In genomic region chr12:46460682-46461215, GRCh38 we compare ENCODE assay signal across 12 cellular contexts.
DNase-seq lines count a peak whose midpoint lies in the region; ATAC-seq lines count a peak whose summit lies in the region.
"Had no signal": no experiment of that assay in that cellular context is flagged by ENCODE, and none has a peak within 500 bp of the region (broad histone marks: within the 10 kb centered on the region; RNA-seq: fewer than 3 reads in every experiment).

No MANE protein-coding gene starts in this region.

- no peak for DNase-seq in activated CD4-positive, CD25-positive, alpha-beta regulatory T cell (lab: John Stamatoyannopoulos, UW)
- no peak for DNase-seq in activated naive CD8-positive, alpha-beta T cell treated with anti-CD3 and anti-CD28 coated beads, Interleukin-2, amount 50 U/mL, for 24 hours
- DNase-seq in stimulated activated CD8-positive, alpha-beta memory T cell treated with anti-CD3 and anti-CD28 coated beads, Interleukin-4, amount 100 ng/mL, for 48 hours = peak; percentile 29
- DNase-seq in NCI-H1930 (lab: John Stamatoyannopoulos, UW) = no peak
- DNase-seq in stimulated activated naive CD4-positive, alpha-beta T cell treated with Interleukin-2 at 50 U/mL for 16 hours (lab: John Stamatoyannopoulos, UW) = no peak
- DNase-seq: Calu3, PC-9, retina had no signal

- peak overlapping the region; percentile 68 for H3K27ac Mint-ChIP-seq in activated naive CD8-positive, alpha-beta T cell treated with anti-CD3 and anti-CD28 coated beads, Interleukin-2, amount 50 U/mL, for 24 hours

- no peaks in the 10 kb centered on the region for H3K9me3 Mint-ChIP-seq in activated naive CD8-positive, alpha-beta T cell treated with anti-CD3 and anti-CD28 coated beads, Interleukin-2, amount 50 U/mL, for 24 hours

- peak overlapping the region; percentile 10 for H3K4me3 Mint-ChIP-seq in activated naive CD8-positive, alpha-beta T cell treated with anti-CD3 and anti-CD28 coated beads, Interleukin-2, amount 50 U/mL, for 24 hours

- H3K4me1 Mint-ChIP-seq in activated naive CD8-positive, alpha-beta T cell treated with anti-CD3 and anti-CD28 coated beads, Interleukin-2, amount 50 U/mL, for 24 hours = peaks cover 56% of the 10 kb centered on the region

- H3K27me3 Mint-ChIP-seq in activated naive CD8-positive, alpha-beta T cell treated with anti-CD3 and anti-CD28 coated beads, Interleukin-2, amount 50 U/mL, for 24 hours = no peaks in the 10 kb centered on the region

- peak; percentile 83 to 84 for ATAC-seq in activated CD4-positive, CD25-positive, alpha-beta regulatory T cell treated with anti-CD3 and anti-CD28 coated beads, Interleukin-2, amount 50 U/mL, for 24 hours
- peak; percentile 45 for ATAC-seq in HG03432 (IDR thresholded peaks at IDR 0.05; ENCODE audit: unreplicated experiment)
- ATAC-seq in activated naive CD8-positive, alpha-beta T cell treated with anti-CD3 and anti-CD28 coated beads, Interleukin-2, amount 50 U/mL, for 24 hours = peak; percentile 72
- no peak for ATAC-seq in GM19351 (IDR thresholded peaks at IDR 0.05; ENCODE audit: unreplicated experiment)
- ATAC-seq: esophagus mucosa had no signal

- no peaks in the 10 kb centered on the region for H3K36me3 Mint-ChIP-seq in activated naive CD8-positive, alpha-beta T cell treated with anti-CD3 and anti-CD28 coated beads, Interleukin-2, amount 50 U/mL, for 24 hours (ENCODE audit: low read depth)
